In the genomic region with DNA sequence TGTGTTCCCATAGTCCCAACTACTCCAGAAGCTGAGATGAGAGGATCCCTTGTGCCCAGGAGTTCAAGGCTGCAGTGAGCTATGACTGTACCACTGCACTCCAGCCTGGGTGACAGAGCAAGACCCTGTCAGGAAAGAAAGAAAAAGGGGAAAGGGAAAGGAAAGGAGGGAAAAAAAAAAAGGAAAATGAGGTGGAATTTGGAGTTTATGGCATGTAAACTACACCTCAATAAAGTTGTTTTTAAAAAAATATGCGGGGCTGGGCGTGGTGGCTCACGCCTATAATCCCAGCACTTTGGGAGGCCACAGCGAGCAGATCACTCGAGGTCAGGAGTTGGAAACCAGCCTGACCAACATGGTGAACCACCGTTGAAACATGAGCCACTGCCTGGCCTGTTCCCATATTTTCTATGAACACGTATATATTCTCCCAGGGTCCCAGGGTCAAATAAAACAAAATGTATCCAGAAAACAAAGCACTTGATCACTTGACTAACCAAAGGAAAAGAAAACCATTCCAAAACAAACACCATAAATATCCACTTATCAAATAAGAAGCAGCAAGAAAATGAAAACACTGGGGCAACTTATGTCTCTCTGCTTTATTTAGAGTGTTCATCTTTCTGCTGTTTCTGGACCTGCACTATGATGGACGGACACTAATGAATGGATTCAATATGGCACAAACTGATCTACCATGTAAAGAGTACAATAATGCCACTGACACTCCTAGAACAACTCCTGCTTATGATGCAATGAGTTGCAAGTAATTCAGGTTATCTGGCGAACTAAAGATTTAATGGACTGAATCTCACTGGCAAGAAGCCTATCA, we compare ENCODE assay signal across 9 cellular contexts. TPM values are rescaled to one million over a fixed set of nuclear protein-coding genes. Genes with fewer than 3 reads are reported as not detected.
DNase-seq lines count a peak whose midpoint lies in the region; ATAC-seq and TF ChIP-seq lines count a peak whose summit lies in the region.
"Had no signal": no experiment of that assay in that cellular context is flagged by ENCODE, and none has a peak within 500 bp of the region (broad histone marks: within the 10 kb centered on the region; RNA-seq: fewer than 3 reads in every experiment).

No MANE protein-coding gene starts in this region.

- H3K4me3 Mint-ChIP-seq in activated CD4-positive, alpha-beta T cell treated with anti-CD3 and anti-CD28 coated beads for 36 hours = peak overlapping the region; percentile 72
- peak overlapping the region; percentile 78 for H3K4me3 Mint-ChIP-seq in stimulated activated effector memory CD8-positive, alpha-beta T cell treated with anti-CD3 and anti-CD28 coated beads, Interleukin-12 subunit alpha, Interleukin-12 subunit beta, amount 100 ng/mL, for 72 hours

- H3K4me3 ChIP-seq in SK-N-MC (no peak overlapping the region), epithelial cell of esophagus (ENCODE audit: low read length) (no peak overlapping the region)

- no peak for ATAC-seq in activated CD4-positive, alpha-beta T cell treated with anti-CD3 and anti-CD28 coated beads for 36 hours
- no peak for ATAC-seq in stimulated activated effector memory CD8-positive, alpha-beta T cell treated with anti-CD3 and anti-CD28 coated beads, Interleukin-12 subunit alpha, Interleukin-12 subunit beta, amount 100 ng/mL, for 72 hours

- peaks cover 21% of the 10 kb centered on the region for H3K36me3 Mint-ChIP-seq in activated CD4-positive, alpha-beta T cell treated with anti-CD3 and anti-CD28 coated beads for 36 hours (ENCODE audit: low read depth)
- peaks cover 10% of the 10 kb centered on the region for H3K36me3 Mint-ChIP-seq in stimulated activated effector memory CD8-positive, alpha-beta T cell treated with anti-CD3 and anti-CD28 coated beads, Interleukin-12 subunit alpha, Interleukin-12 subunit beta, amount 100 ng/mL, for 72 hours

- H3K27ac Mint-ChIP-seq in activated CD4-positive, alpha-beta T cell treated with anti-CD3 and anti-CD28 coated beads for 36 hours = peak overlapping the region; percentile 79
- peak overlapping the region; percentile 79 for H3K27ac Mint-ChIP-seq in stimulated activated effector memory CD8-positive, alpha-beta T cell treated with anti-CD3 and anti-CD28 coated beads, Interleukin-12 subunit alpha, Interleukin-12 subunit beta, amount 100 ng/mL, for 72 hours

- POLR2A ChIA-PET in activated CD4-positive, alpha-beta T cell treated with anti-CD3 and anti-CD28 coated beads for 36 hours (lab: Charles Lee) = no interaction called here

- H3K9me3 ChIP-seq in SK-N-MC (ENCODE audit: low read depth, low read length) = no peaks in the 10 kb centered on the region

- CTCF ChIA-PET in activated CD4-positive, alpha-beta T cell treated with anti-CD3 and anti-CD28 coated beads for 36 hours (lab: Charles Lee) = no interaction called here

- H3K4me1 Mint-ChIP-seq in activated CD4-positive, alpha-beta T cell treated with anti-CD3 and anti-CD28 coated beads for 36 hours = peaks cover 76% of the 10 kb centered on the region
- peaks cover 50% of the 10 kb centered on the region for H3K4me1 Mint-ChIP-seq in stimulated activated effector memory CD8-positive, alpha-beta T cell treated with anti-CD3 and anti-CD28 coated beads, Interleukin-12 subunit alpha, Interleukin-12 subunit beta, amount 100 ng/mL, for 72 hours

- no peaks in the 10 kb centered on the region for H3K36me3 ChIP-seq in SK-N-MC (ENCODE audit: insufficient read depth, low read length)

- TF ChIP-seq CTCF in epithelial cell of esophagus (IDR thresholded peaks at IDR 0.05; ENCODE audit: insufficient read depth, low read depth, low read length, missing control alignments) = no peak

- no peak overlapping the region for H3K9ac ChIP-seq in SK-N-MC (ENCODE audit: insufficient read length)

- no peak for DNase-seq in activated CD4-positive, alpha-beta T cell treated with anti-CD3 and anti-CD28 coated beads for 36 hours
- no peak for DNase-seq in activated CD4-positive, alpha-beta T cell treated with anti-CD3 and anti-CD28 coated beads, Interleukin-2, amount 50 U/mL, for 1 hour
- DNase-seq in SK-N-MC (ENCODE audit: low read depth, low spot score) = no peak
- DNase-seq in epithelial cell of esophagus (ENCODE audit: low read depth) = peak; percentile 13
- DNase-seq in stimulated activated effector memory CD8-positive, alpha-beta T cell treated with anti-CD3 and anti-CD28 coated beads, Interleukin-12 subunit alpha, Interleukin-12 subunit beta, amount 100 ng/mL, for 72 hours (ENCODE audit: low spot score in 2 of 2) = no peak
- no peak for DNase-seq in stimulated activated CD4-positive, alpha-beta T cell treated with anti-CD3 and anti-CD28 coated beads, Interleukin-4, amount 100 ng/mL, for 4 hours
- DNase-seq in 8988T = no peak
- DNase-seq in hepatic stellate cell (ENCODE audit: low spot score) = no peak
- DNase-seq: Kasumi-1 had no signal

- no peaks in the 10 kb centered on the region for H3K9me3 Mint-ChIP-seq in activated CD4-positive, alpha-beta T cell treated with anti-CD3 and anti-CD28 coated beads for 36 hours (ENCODE audit: low read depth)
- H3K9me3 Mint-ChIP-seq in stimulated activated effector memory CD8-positive, alpha-beta T cell treated with anti-CD3 and anti-CD28 coated beads, Interleukin-12 subunit alpha, Interleukin-12 subunit beta, amount 100 ng/mL, for 72 hours = no peaks in the 10 kb centered on the region

- H3K27me3 Mint-ChIP-seq in activated CD4-positive, alpha-beta T cell treated with anti-CD3 and anti-CD28 coated beads for 36 hours = no peaks in the 10 kb centered on the region

- H3K27ac ChIP-seq in SK-N-MC = 0 out of 2 replicates have a peak overlapping the region, but pooled peaks have one; percentile 38

- intact Hi-C loops in activated CD4-positive, alpha-beta T cell treated with anti-CD3 and anti-CD28 coated beads for 36 hours (cut with DNase I, micrococcal nuclease) = loop anchor here in 1 of 2 experiments (1.0 kb wide), 1 partner anchor 525 kb away; the partner anchor contains the start of genes ADGRF3 and SELENOI

RNA-seq across cellular contexts. Expression of gene ASXL2, which starts 56.8 kb away (rescaled TPM):
- 10 to 100 TPM; 36.8 to 46.4 TPM for total RNA-seq in activated CD4-positive, alpha-beta T cell treated with anti-CD3 and anti-CD28 coated beads for 36 hours
